8 cellular contexts compared by ENCODE assay signal in the genomic region with DNA sequence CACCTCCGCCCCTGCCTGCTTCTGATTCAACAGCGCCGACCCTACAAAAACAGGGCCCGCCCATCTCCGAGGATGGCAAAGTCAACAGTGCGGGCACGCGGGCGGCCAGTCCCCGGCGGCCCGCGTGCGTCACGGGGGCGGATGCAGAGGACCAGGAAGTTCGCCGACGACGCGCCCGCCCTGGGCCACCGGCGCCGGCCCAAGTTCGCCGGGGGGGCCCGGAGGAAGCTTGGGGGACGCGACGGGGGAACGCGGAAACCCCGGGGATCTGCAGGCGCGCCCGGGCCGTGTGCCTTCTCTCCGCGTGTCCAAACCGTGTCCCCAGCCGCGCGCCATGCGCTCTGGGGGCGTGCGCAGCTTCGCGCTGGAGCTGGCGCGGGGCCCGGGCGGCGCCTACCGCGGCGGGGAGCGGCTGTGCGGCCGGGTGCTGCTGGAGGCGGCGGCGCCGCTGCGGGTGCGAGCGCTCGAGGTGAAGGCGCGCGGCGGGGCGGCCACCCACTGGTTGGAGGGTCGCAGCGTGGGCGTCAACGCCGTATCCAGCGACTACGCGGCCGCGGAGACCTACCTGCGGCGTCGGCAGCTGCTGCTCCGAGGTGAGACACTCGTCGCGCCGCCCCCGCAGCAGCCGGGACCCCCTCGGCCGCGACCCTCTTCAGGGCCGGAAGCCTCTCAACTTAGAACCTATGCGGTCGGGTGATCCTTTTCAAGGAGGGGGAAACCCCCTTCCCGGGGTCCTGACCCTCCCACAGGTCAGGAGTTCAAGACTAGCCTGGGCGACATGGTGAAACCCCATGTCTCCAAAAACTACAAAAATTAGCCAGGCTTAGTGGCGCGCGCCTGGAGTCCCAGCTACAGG. TPM values are rescaled to one million over a fixed set of nuclear protein-coding genes. Genes with fewer than 3 reads are reported as not detected.
DNase-seq lines count a peak whose midpoint lies in the region; ATAC-seq, FAIRE-seq and TF ChIP-seq lines count a peak whose summit lies in the region.

No MANE protein-coding gene starts in this region.

- peak overlapping the region; percentile 44 to 90 for H3K27ac Mint-ChIP-seq in activated naive CD4-positive, alpha-beta T cell treated with anti-CD3 and anti-CD28 coated beads, Interleukin-2, amount 50 U/mL, for 72 hours

- peak; percentile 50 for ATAC-seq in GM21360 (IDR thresholded peaks at IDR 0.05; ENCODE audit: unreplicated experiment)
- peak; percentile 67 for ATAC-seq in SK-N-SH treated with all-trans-retinoic acid at 6 μM for 48 hours
- peak; percentile 89 to 90 for ATAC-seq in activated naive CD4-positive, alpha-beta T cell treated with anti-CD3 and anti-CD28 coated beads, Interleukin-2, amount 50 U/mL, for 72 hours
- peak; percentile 78 to 88 (median 85) for ATAC-seq in pancreas

- FAIRE-seq in pancreas (lab: Jason Lieb, UNC): no peak

- peak overlapping the region; percentile 76 for H2AFZ ChIP-seq in KMS-11 (ENCODE audit: low read depth)

- H3K4me2 ChIP-seq in KMS-11: peak overlapping the region; percentile 90

- no peaks in the 10 kb centered on the region for H4K20me1 ChIP-seq in KMS-11 (ENCODE audit: insufficient read depth)

- H3K36me3 Mint-ChIP-seq in activated naive CD4-positive, alpha-beta T cell treated with anti-CD3 and anti-CD28 coated beads, Interleukin-2, amount 50 U/mL, for 72 hours: peaks cover 0 to 6% of the 10 kb centered on the region in 2 donors

- H3K27ac ChIP-seq in KMS-11: 0 out of 2 replicates have a peak overlapping the region, but pooled peaks have one; percentile 30
- H3K27ac ChIP-seq in pancreas: peak overlapping the region; percentile 49 to 83 (median 68)
- H3K27ac ChIP-seq in tibial nerve: peak overlapping the region; percentile 83 to 96 (median 93)

- H3K4me3 ChIP-seq in KMS-11 (IDR thresholded peaks at IDR 0.05; ENCODE audit: insufficient read depth, low read depth, low read length) (no peak overlapping the region), pancreas (peak overlapping the region; percentile 49 to 71 (median 56)), tibial nerve (peak overlapping the region; percentile 56 to 69 (median 61))

- H3K9me3 Mint-ChIP-seq in activated naive CD4-positive, alpha-beta T cell treated with anti-CD3 and anti-CD28 coated beads, Interleukin-2, amount 50 U/mL, for 72 hours: no peaks in the 10 kb centered on the region

- H3K27me3 ChIP-seq in KMS-11 (ENCODE audit: insufficient read depth, low read depth) (peaks cover 5% of the 10 kb centered on the region; the same call in 1 of the 2 replicates), pancreas (no peaks in the 10 kb centered on the region), tibial nerve (no peaks in the 10 kb centered on the region)

- H3K4me1 ChIP-seq in KMS-11 (ENCODE audit: low read depth, poor library complexity, severe bottlenecking) (peaks cover 9% of the 10 kb centered on the region), pancreas (no peaks in the 10 kb centered on the region), tibial nerve (peaks cover 0 to 24% (median 4%) of the 10 kb centered on the region in 4 donors)

- peaks cover 10% of the 10 kb centered on the region for H3K79me2 ChIP-seq in KMS-11 (ENCODE audit: insufficient read depth, low read depth)

- TF ChIP-seq POLR2A in tibial nerve (IDR thresholded peaks at IDR 0.05): peak; percentile 37 to 84

- H3K9ac ChIP-seq in KMS-11: peak overlapping the region; percentile 71

- DNase-seq in COLO668 (lab: John Stamatoyannopoulos, UW; ENCODE audit: unreplicated experiment) (peak; percentile 91), head of caudate nucleus (peak; percentile 40 to 86 (median 72)), pancreas (peak; percentile 67 to 89 (median 82)), tibial nerve (ENCODE audit: low spot score in 2 of 2) (peak; percentile 84 to 85)
- peak; percentile 86 to 97 for DNase-seq in activated naive CD4-positive, alpha-beta T cell treated with anti-CD3 and anti-CD28 coated beads, Interleukin-2, amount 50 U/mL, for 72 hours (ENCODE audit: low spot score in 2 of 2)

- H3K36me3 ChIP-seq in KMS-11 (ENCODE audit: insufficient read depth) (no peaks in the 10 kb centered on the region), pancreas (no peaks in the 10 kb centered on the region), tibial nerve (no peaks in the 10 kb centered on the region)

- intact Hi-C loops in head of caudate nucleus (cut with DNase I) (no loop called here), pancreas (cut with DNase I) (no loop called here)

- peak; percentile 21 to 85 for TF ChIP-seq EP300 in tibial nerve (IDR thresholded peaks at IDR 0.05)

- WGBS in pancreas, 2 donors: 1 to 3% methylated on average over 66 to 104 of the region's 104 CpGs
- WGBS in tibial nerve, 2 donors: 0 to 2% methylated on average over 27 to 58 of the region's 104 CpGs

- H3K9me3 ChIP-seq in pancreas (no peaks in the 10 kb centered on the region), tibial nerve (no peaks in the 10 kb centered on the region)

- TF ChIP-seq CTCF in KMS-11 (conservative IDR thresholded peaks at IDR 0.05; ENCODE audit: low read depth, low read length) (no peak), pancreas (IDR thresholded peaks at IDR 0.05) (no peak), tibial nerve (IDR thresholded peaks at IDR 0.05) (peak in 2 of 5 experiments; percentile 31 to 37)

TF ChIP-seq in SK-N-SH treated with all-trans-retinoic acid at 6 μM for 48 hours, 23 proteins besides CTCF, POLR2A, EP300 and RAD21:
- TF ChIP-seq POU6F1 (CRISPR knock-in tag; IDR thresholded peaks at IDR 0.05; ENCODE audit: borderline replicate concordance, low read depth) (no peak), GLIS3 (CRISPR knock-in tag; IDR thresholded peaks at IDR 0.05) (no peak)

RNA-seq across cellular contexts. Expression of gene ARRDC2, which starts 6.8 kb away (rescaled TPM):
- 10 to 100 TPM; 26.7 to 59.3 TPM for total RNA-seq in activated naive CD4-positive, alpha-beta T cell treated with anti-CD3 and anti-CD28 coated beads, Interleukin-2, amount 50 U/mL, for 72 hours
- total RNA-seq in pancreas: 10 to 100 TPM in 1 of 6 donors, 1 to 10 TPM in 5; 3.8 to 22.0 (median 8.1) TPM
- 10 to 100 TPM; 32.3 to 34.8 TPM for polyA plus RNA-seq in pancreas
- 100 to 1,000 TPM; 127 to 180 (median 177) TPM for total RNA-seq in tibial nerve

RNA-seq across cellular contexts. Expression of gene KCNN1, which starts 34.3 kb away (rescaled TPM):
- total RNA-seq in activated naive CD4-positive, alpha-beta T cell treated with anti-CD3 and anti-CD28 coated beads, Interleukin-2, amount 50 U/mL, for 72 hours: under 1 TPM; 0.19 to 0.36 TPM
- total RNA-seq in pancreas (under 1 TPM in 1 of 6 donors, not detected in 5; 0.19 TPM), tibial nerve (under 1 TPM in 1 of 4 donors, not detected in 3; under 0.01 TPM)
- under 1 TPM; 0.08 to 0.33 TPM for polyA plus RNA-seq in pancreas

Comparison
In these comparisons a context has a peak if more than half of its experiments do, and no peak if none do; other contexts are left out.
1. H3K27ac ChIP-seq: peak in every context shown above with its lines; median percentile 93 in tibial nerve; 68 in pancreas; 30 in KMS-11.